Comparison of ENCODE assay signal across 8 cellular contexts in the genomic region with DNA sequence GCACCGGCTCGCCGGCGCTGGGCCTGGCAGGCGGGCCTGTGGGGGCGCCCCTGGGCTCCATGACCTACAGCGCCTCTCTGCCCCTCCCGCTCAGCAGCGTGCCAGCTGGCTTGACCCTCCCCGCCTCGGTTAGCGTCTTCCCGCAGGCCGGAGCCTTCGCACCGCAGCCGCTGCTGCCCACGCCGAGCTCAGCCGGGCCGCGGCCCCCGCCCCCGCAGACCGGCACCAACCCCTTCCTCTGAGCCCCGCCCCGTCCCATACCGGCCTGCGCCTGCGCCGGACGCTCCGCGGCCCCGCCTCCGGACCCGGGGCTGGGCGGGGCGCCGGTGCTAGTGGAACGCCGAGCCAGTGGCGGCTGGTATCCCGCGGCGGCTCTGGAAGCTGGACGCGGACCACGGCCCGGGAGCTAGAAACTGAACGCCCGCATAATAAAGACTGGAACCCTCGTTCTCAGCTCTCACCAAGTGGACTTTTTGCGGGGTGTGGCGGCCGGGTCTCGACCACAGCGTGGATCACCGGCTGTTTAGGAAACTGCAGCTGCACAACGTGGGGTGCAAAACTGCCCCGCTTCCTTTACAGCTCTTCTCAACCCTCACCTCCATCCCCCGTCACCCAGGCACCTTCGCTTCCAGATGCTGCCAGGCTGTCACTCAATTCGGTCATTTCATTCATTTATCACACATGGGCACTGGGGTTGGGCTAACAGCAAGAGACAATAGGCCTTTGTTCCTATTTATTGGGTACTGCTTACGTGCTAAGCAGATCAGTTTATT. TPM values are rescaled to one million over a fixed set of nuclear protein-coding genes. Genes with fewer than 3 reads are reported as not detected.
A peak's percentile ranks its signal among the peaks of the same experiment; 100 is the strongest.
DNase-seq lines count a peak whose midpoint lies in the region; ATAC-seq and TF ChIP-seq lines count a peak whose summit lies in the region.

No MANE protein-coding gene starts in this region.

- peak; percentile 36 for TF ChIP-seq POLR2A in GM18526 (IDR thresholded peaks at IDR 0.05; ENCODE audit: extremely low read depth, insufficient read length)

- peak; percentile 12 for TF ChIP-seq CTCF in kidney epithelial cell (IDR thresholded peaks at IDR 0.05; ENCODE audit: insufficient read depth, low read length, poor library complexity, severe bottlenecking)

- DNase-seq in ACHN (peak; percentile 89), NCI-H2196 (lab: John Stamatoyannopoulos, UW; ENCODE audit: unreplicated experiment) (peak; percentile 89), cerebellar cortex (ENCODE audit: low spot score) (peak; percentile 79), kidney epithelial cell (ENCODE audit: low read depth) (peak; percentile 10)
- DNase-seq in stimulated activated CD4-positive, alpha-beta T cell treated with anti-CD3 and anti-CD28 coated beads, Interleukin-15, amount 100 ng/mL, for 24 hours = peak; percentile 90

- H3K4me3 ChIP-seq in kidney epithelial cell (ENCODE audit: low read depth, low read length) = peak overlapping the region; percentile 45

- H3K36me3 ChIP-seq in kidney epithelial cell (ENCODE audit: control insufficient read depth, insufficient read depth, low read length) = no peaks in the 10 kb centered on the region

- in situ Hi-C loops in ACHN (cut with HindIII; ENCODE audit: low pct_ligation_motif_present, low pct_unique_long_range_greater_than_20kb, low sequenced_read_pairs) = no loop called here

- no peaks in the 10 kb centered on the region for H3K27me3 ChIP-seq in kidney epithelial cell (ENCODE audit: control insufficient read depth, insufficient read depth, low read length)

- peak; percentile 75 for ATAC-seq in HG03064 (IDR thresholded peaks at IDR 0.05; ENCODE audit: low read depth, unreplicated experiment)
- ATAC-seq in activated CD4-positive, CD25-positive, alpha-beta regulatory T cell treated with anti-CD3 and anti-CD28 coated beads, Interleukin-2, amount 50 U/mL, for 24 hours = peak; percentile 76 to 80

RNA-seq across cellular contexts. Expression of a gene that starts 4.9 kb away (rescaled TPM):
- 58.9 and 79.4 TPM in 2 replicates for total RNA-seq in kidney epithelial cell

RNA-seq across cellular contexts. Expression of a gene that starts 9.6 kb away (rescaled TPM):
- total RNA-seq in kidney epithelial cell = 0.62 and 0.84 TPM in 2 replicates

RNA-seq across cellular contexts. Expression of a gene that starts 18.4 kb away (rescaled TPM):
- total RNA-seq in kidney epithelial cell = 0.07 TPM in 1 of 2 replicates, not detected in the other

RNA-seq across cellular contexts. Expression of a gene that starts 33.9 kb away (rescaled TPM):
- 0.14 and 0.50 TPM in 2 replicates for total RNA-seq in kidney epithelial cell

Comparison
In these comparisons a context has a peak if more than half of its experiments do, and no peak if none do; other contexts are left out.
1. Peak in every context shown above with its lines: DNase-seq, ATAC-seq and H3K4me3 ChIP-seq.
2. DNase-seq: peak in every context shown above with its lines; median percentile 90 in stimulated activated CD4-positive, alpha-beta T cell treated with anti-CD3 and anti-CD28 coated beads, Interleukin-15, amount 100 ng/mL, for 24 hours; 89 in ACHN; 89 in NCI-H2196; 79 in cerebellar cortex; 10 in kidney epithelial cell.